ENCODE assay signal across 9 cellular contexts in the genomic region with DNA sequence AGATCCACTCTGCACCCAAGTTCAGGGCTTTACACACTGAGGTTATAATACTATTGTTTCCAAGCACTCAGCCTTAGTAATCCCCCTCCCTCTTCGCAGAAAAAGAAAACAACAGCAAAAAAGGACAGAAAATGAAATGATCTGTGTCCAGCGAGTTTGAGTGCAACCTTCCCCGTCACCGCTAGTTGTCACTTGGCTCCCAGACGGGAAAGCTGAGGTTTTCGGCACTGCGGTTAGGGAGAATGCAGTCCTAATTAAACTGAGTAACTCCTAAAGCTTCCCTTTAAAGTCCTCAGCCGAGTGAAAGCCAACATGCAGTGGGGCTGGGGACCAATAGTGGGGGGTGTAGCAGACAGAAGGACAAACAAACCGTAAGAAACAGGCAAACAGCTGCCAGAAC. TPM values are rescaled to one million over a fixed set of nuclear protein-coding genes. Genes with fewer than 3 reads are reported as not detected.
DNase-seq lines count a peak whose midpoint lies in the region; ATAC-seq and TF ChIP-seq lines count a peak whose summit lies in the region.
"Had no signal": no experiment of that assay in that cellular context is flagged by ENCODE, and none has a peak within 500 bp of the region (broad histone marks: within the 10 kb centered on the region; RNA-seq: fewer than 3 reads in every experiment).

No MANE protein-coding gene starts in this region.

- H3K9me3 ChIP-seq in A673 (ENCODE audit: low read depth, low read length, poor library complexity, severe bottlenecking), result no peaks in the 10 kb centered on the region
- no peaks in the 10 kb centered on the region for H3K9me3 ChIP-seq in HCT116 (ENCODE audit: control insufficient read depth in 1 of 2, insufficient read depth in 1 of 2, low read depth in 1 of 2, low read length in 2 of 2)
- no peaks in the 10 kb centered on the region for H3K9me3 ChIP-seq in hepatocyte (ENCODE audit: low read depth)
- H3K9me3 ChIP-seq in CD4-positive, alpha-beta T cell (ENCODE audit: control insufficient read depth, low read length), result no peaks in the 10 kb centered on the region

- H2AFZ ChIP-seq in HCT116 (ENCODE audit: low read depth, low read length, poor library complexity, severe bottlenecking) (no peak overlapping the region), hepatocyte (no peak overlapping the region)

- H3K9ac ChIP-seq in HCT116 (ENCODE audit: low read length), result no peak overlapping the region

- H3K27ac Mint-ChIP-seq in CD4-positive, alpha-beta T cell, result no peak overlapping the region
- H3K27ac Mint-ChIP-seq in natural killer cell treated with Interleukin-12 subunit alpha and Interleukin-12 subunit beta and Interleukin-15 and Interleukin-18, amount 100 ng/mL, for 72 hours, result no peak overlapping the region

- H3K27me3 ChIP-seq in A673 (replicated peaks; ENCODE audit: insufficient read depth, low read depth, low read length, poor library complexity) (peaks cover 60% of the 10 kb centered on the region), HCT116 (ENCODE audit: insufficient read depth, low read length) (peaks cover 28% of the 10 kb centered on the region), hepatocyte (no peaks in the 10 kb centered on the region)
- peaks cover 13% of the 10 kb centered on the region for H3K27me3 ChIP-seq in CD4-positive, alpha-beta T cell (ENCODE audit: control insufficient read depth, insufficient read depth, low read length)

- no peaks in the 10 kb centered on the region for H3K4me1 Mint-ChIP-seq in CD4-positive, alpha-beta T cell (ENCODE audit: low read depth)
- H3K4me1 Mint-ChIP-seq in natural killer cell treated with Interleukin-12 subunit alpha and Interleukin-12 subunit beta and Interleukin-15 and Interleukin-18, amount 100 ng/mL, for 72 hours (ENCODE audit: low read depth in 2 of 2), result no peaks in the 10 kb centered on the region

- no peak overlapping the region for H3K4me3 Mint-ChIP-seq in CD4-positive, alpha-beta T cell
- no peak overlapping the region for H3K4me3 Mint-ChIP-seq in natural killer cell treated with Interleukin-12 subunit alpha and Interleukin-12 subunit beta and Interleukin-15 and Interleukin-18, amount 100 ng/mL, for 72 hours

- DNase-seq in A673 (ENCODE audit: low spot score) (peak; percentile 44), HCT116 (ENCODE audit: low read depth, low spot score) (no peak), SHP77 treated with DMSO at 0.1 percent for 48 hours (lab: John Stamatoyannopoulos, UW) (peak; percentile 33), hepatocyte (ENCODE audit: low spot score) (no peak), OCI-M2 (lab: John Stamatoyannopoulos, UW; ENCODE audit: unreplicated experiment) (no peak)
- no peak for DNase-seq in CD4-positive, alpha-beta T cell
- no peak for DNase-seq in natural killer cell treated with Interleukin-12 subunit alpha and Interleukin-12 subunit beta and Interleukin-15 and Interleukin-18, amount 100 ng/mL, for 72 hours (ENCODE audit: low spot score)

- H3K9me2 ChIP-seq in HCT116 (ENCODE audit: insufficient read depth), result no peaks in the 10 kb centered on the region
- H3K9me2 ChIP-seq in hepatocyte (replicated peaks; ENCODE audit: insufficient read depth), result no peaks in the 10 kb centered on the region

- H3K4me1 ChIP-seq in A673 (ENCODE audit: insufficient read depth, low read length, poor library complexity, severe bottlenecking), result no peaks in the 10 kb centered on the region
- H3K4me1 ChIP-seq in HCT116 (ENCODE audit: control insufficient read depth in 1 of 2, insufficient read depth in 2 of 2, low read length in 2 of 2), result no peaks in the 10 kb centered on the region
- H3K4me1 ChIP-seq in hepatocyte (ENCODE audit: insufficient read depth), result no peaks in the 10 kb centered on the region

- CTCF ChIA-PET in A673 (lab: Charles Lee) (no interaction called here), HCT116 (lab: Charles Lee) (no interaction called here)
- CTCF ChIA-PET in CD4-positive, alpha-beta T cell (lab: Charles Lee), result no interaction called here

- TF ChIP-seq POLR2A in HCT116 (IDR thresholded peaks at IDR 0.05; ENCODE audit: borderline replicate concordance, extremely low read depth, insufficient read depth, insufficient read length), result no peak

- intact Hi-C loops in A673 (cut with micrococcal nuclease; ENCODE audit: unreplicated experiment), result loop anchor here (5.0 kb wide), 1 partner anchor 97 kb away; no protein-coding TSS in a partner anchor
- intact Hi-C loops in HCT116 (cut with micrococcal nuclease), result no loop called here
- intact Hi-C loops in CD4-positive, alpha-beta T cell (cut with DNase I, micrococcal nuclease), result no loop called here

- 0 out of 2 replicates have a peak, but pooled peaks have one; percentile 5 for TF ChIP-seq RAD21 in HCT116 (IDR thresholded peaks at IDR 0.05; ENCODE audit: low read depth)

- peaks cover 55% of the 10 kb centered on the region for H3K27me3 Mint-ChIP-seq in CD4-positive, alpha-beta T cell
- H3K27me3 Mint-ChIP-seq in natural killer cell treated with Interleukin-12 subunit alpha and Interleukin-12 subunit beta and Interleukin-15 and Interleukin-18, amount 100 ng/mL, for 72 hours, result peaks cover 18 to 35% of the 10 kb centered on the region in 2 donors

- BruUV-seq in A673 (replicated peaks; lab: Mats Ljungman, UMichigan), result no TSS peak
- BruUV-seq in HCT116 (replicated peaks; lab: Mats Ljungman, UMichigan), result no TSS peak

- H3K9me3 Mint-ChIP-seq in CD4-positive, alpha-beta T cell, result peaks cover 5% of the 10 kb centered on the region
- peaks cover 6% of the 10 kb centered on the region for H3K9me3 Mint-ChIP-seq in natural killer cell treated with Interleukin-12 subunit alpha and Interleukin-12 subunit beta and Interleukin-15 and Interleukin-18, amount 100 ng/mL, for 72 hours

- POLR2A ChIA-PET in A673 (lab: Charles Lee; ENCODE audit: low non-redundant PET), result no interaction called here
- POLR2A ChIA-PET in HCT116 (lab: Charles Lee), result no interaction called here
- POLR2A ChIA-PET in CD4-positive, alpha-beta T cell (lab: Charles Lee), result interaction anchor here (1.2 kb wide), 1 partner anchor 103 kb away, joined by 3 read pairs; no protein-coding TSS in a partner anchor

- no peaks in the 10 kb centered on the region for H4K20me1 ChIP-seq in HCT116 (ENCODE audit: insufficient read depth)
- no peaks in the 10 kb centered on the region for H4K20me1 ChIP-seq in hepatocyte (ENCODE audit: insufficient read depth, poor library complexity, severe bottlenecking)

- no peak overlapping the region for H3K4me2 ChIP-seq in HCT116 (ENCODE audit: low read length)
- H3K4me2 ChIP-seq in hepatocyte, result no peak overlapping the region

- H3K4me3 ChIP-seq in A673 (ENCODE audit: low read depth, low read length, poor library complexity, severe bottlenecking) (no peak overlapping the region), HCT116 (replicated peaks in 1 of 2; ENCODE audit: low read depth in 1 of 2, low read length in 2 of 2) (no peak overlapping the region), hepatocyte (no peak overlapping the region)

- H3K27ac ChIP-seq in A673 (ENCODE audit: low read depth, low read length, poor library complexity, severe bottlenecking) (no peak overlapping the region), HCT116 (ENCODE audit: low read depth, low read length) (no peak overlapping the region), hepatocyte (no peak overlapping the region)
- no peak overlapping the region for H3K27ac ChIP-seq in CD4-positive, alpha-beta T cell (ENCODE audit: low read depth, low read length)
- H3K27ac ChIP-seq: epithelial cell of prostate had no signal

- ATAC-seq in HCT116 (no peak; the same call in 1 of the 2 replicates), GM21619 (IDR thresholded peaks at IDR 0.05; ENCODE audit: unreplicated experiment) (no peak)
- no peak for ATAC-seq in CD4-positive, alpha-beta T cell (ENCODE audit: poor library complexity)
- no peak for ATAC-seq in natural killer cell treated with Interleukin-12 subunit alpha and Interleukin-12 subunit beta and Interleukin-15 and Interleukin-18, amount 100 ng/mL, for 72 hours

- H3K36me3 ChIP-seq in A673 (ENCODE audit: insufficient read depth, low read length, poor library complexity, severe bottlenecking) (no peaks in the 10 kb centered on the region), HCT116 (ENCODE audit: control insufficient read depth in 1 of 2, insufficient read depth in 2 of 2, low read length in 2 of 2) (no peaks in the 10 kb centered on the region), hepatocyte (replicated peaks; ENCODE audit: insufficient read depth, low read depth) (no peaks in the 10 kb centered on the region)

- peak; percentile 43 for TF ChIP-seq CTCF in A673 (conservative IDR thresholded peaks at IDR 0.05; ENCODE audit: low read depth, low read length)
- peak in 2 of 3 experiments; percentile 40 to 43; a peak in 4 of 6 replicates for TF ChIP-seq CTCF in HCT116 (IDR thresholded peaks at IDR 0.05 in 2 of 3, conservative IDR thresholded peaks at IDR 0.05 in 1 of 3; ENCODE audit: borderline replicate concordance in 1 of 3, insufficient read depth in 1 of 3, low read depth in 2 of 3, low read length in 2 of 3)
- peak; percentile 14 for TF ChIP-seq CTCF in hepatocyte (IDR thresholded peaks at IDR 0.05; ENCODE audit: poor library complexity)
- TF ChIP-seq CTCF in CD4-positive, alpha-beta T cell (IDR thresholded peaks at IDR 0.05), result no peak

- H3K36me3 Mint-ChIP-seq in CD4-positive, alpha-beta T cell (ENCODE audit: low read depth), result no peaks in the 10 kb centered on the region
- H3K36me3 Mint-ChIP-seq in natural killer cell treated with Interleukin-12 subunit alpha and Interleukin-12 subunit beta and Interleukin-15 and Interleukin-18, amount 100 ng/mL, for 72 hours, result no peaks in the 10 kb centered on the region

- RAD21 ChIA-PET in HCT116 (lab: Charles Lee; ENCODE audit: low non-redundant PET in 1 of 2, low total read pairs in 2 of 2, uncharacterized antibody in 2 of 2, unreplicated experiment in 2 of 2), result no interaction called here

- 11% methylated on average over 9 of the region's 9 CpGs for WGBS in hepatocyte (ENCODE audit: low lambda C conversion rate, missing lambda C conversion rate)

- H3K79me2 ChIP-seq in HCT116 (ENCODE audit: insufficient read depth, low read length) (no peaks in the 10 kb centered on the region), hepatocyte (no peaks in the 10 kb centered on the region)

TF ChIP-seq in HCT116, 20 proteins besides CTCF, POLR2A, EP300 and RAD21 (continues in another document):
- TF ChIP-seq, protein P1, sequence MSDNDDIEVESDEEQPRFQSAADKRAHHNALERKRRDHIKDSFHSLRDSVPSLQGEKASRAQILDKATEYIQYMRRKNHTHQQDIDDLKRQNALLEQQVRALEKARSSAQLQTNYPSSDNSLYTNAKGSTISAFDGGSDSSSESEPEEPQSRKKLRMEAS (IDR thresholded peaks at IDR 0.05), result no peak

RNA-seq across cellular contexts. Expression of gene GLRA1, which starts 0.8 kb away (rescaled TPM):
- total RNA-seq in A673 (2021) (not detected in 2 replicates), HCT116 (2021; ENCODE audit: unreplicated experiment) (not detected), hepatocyte (not detected in 2 replicates)
- not detected in 2 replicates for polyA plus RNA-seq in HCT116 (2012)
- polyA plus RNA-seq in hepatocyte, result not detected in 2 replicates
- total RNA-seq in CD4-positive, alpha-beta T cell, result not detected
- total RNA-seq in natural killer cell treated with Interleukin-12 subunit alpha and Interleukin-12 subunit beta and Interleukin-15 and Interleukin-18, amount 100 ng/mL, for 72 hours, result not detected

Comparison
In these comparisons a context has a peak if more than half of its experiments do, and no peak if none do; other contexts are left out.
1. DNase-seq: peak in A673 (single experiment) and SHP77 treated with DMSO at 0.1 percent for 48 hours (single experiment); none in HCT116 (single experiment), hepatocyte (single experiment), CD4-positive, alpha-beta T cell (0 of 10), OCI-M2 (single experiment) and natural killer cell treated with Interleukin-12 subunit alpha and Interleukin-12 subunit beta and Interleukin-15 and Interleukin-18, amount 100 ng/mL, for 72 hours (single experiment).